8 cellular contexts compared by ENCODE assay signal in the genomic region with DNA sequence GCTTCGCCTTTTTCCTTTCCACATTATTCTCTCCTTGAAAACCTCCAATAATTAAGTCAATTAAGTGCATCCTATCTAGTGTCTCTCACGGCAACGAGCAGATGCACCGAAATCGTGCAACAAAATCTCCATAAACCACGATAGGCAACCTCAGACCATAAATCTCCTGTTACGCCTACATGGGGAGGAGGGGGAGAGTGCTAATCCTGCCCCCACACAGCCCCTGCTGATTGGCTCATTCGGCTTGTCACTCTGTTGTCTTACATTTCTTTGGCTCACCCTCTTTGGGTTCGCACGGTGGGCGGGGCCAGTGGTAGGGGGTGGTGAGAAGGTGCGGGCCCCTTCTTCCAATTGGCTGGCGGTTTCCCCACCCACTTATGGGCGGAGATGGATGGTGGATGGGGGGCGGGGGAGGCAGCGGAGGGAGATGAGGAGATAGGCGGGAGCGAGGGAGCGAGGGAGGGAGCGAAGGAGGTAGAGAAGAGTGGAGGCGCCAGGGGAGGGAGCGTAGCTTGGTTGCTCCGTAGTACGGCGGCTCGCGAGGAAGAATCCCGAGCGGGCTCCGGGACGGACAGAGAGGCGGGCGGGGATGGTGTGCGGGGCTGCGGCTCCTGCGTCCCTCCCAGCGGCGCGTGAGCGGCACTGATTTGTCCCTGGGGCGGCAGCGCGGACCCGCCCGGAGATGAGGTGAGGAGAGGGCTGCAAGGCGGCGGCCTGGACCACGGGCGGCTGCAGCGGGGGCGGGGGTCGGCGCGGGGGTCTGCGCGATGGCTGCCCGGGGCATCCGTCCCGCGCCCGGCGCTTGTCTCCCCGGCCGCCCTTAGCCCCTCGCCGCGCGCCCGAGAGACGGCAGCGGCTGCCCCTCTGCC. TPM values are rescaled to one million over a fixed set of nuclear protein-coding genes. Genes with fewer than 3 reads are reported as not detected.
DNase-seq lines count a peak whose midpoint lies in the region; ATAC-seq and TF ChIP-seq lines count a peak whose summit lies in the region.

A gene (plus strand): TSS at position 475 of the 869 bp plus-strand sequence. CDS start 76,328 bp downstream, outside the sequence.

- H3K27me3 ChIP-seq in cardiac muscle cell (no peaks in the 10 kb centered on the region), parathyroid adenoma (ENCODE audit: control insufficient read depth, insufficient read depth, low read length) (no peaks in the 10 kb centered on the region), tibial artery (no peaks in the 10 kb centered on the region)

- no peak within 1 kb of the TSS for H3K9ac ChIP-seq in parathyroid adenoma

- H3K79me2 ChIP-seq in parathyroid adenoma = peaks cover 23% of the 10 kb centered on the region

- H3K36me3 ChIP-seq in cardiac muscle cell (no peaks in the 10 kb centered on the region), parathyroid adenoma (ENCODE audit: control insufficient read depth, insufficient read depth, low read length) (no peaks in the 10 kb centered on the region), tibial artery (no peaks in the 10 kb centered on the region)

- H3K4me3 ChIP-seq in GM12864 (ENCODE audit: low read depth, low read length) (peak within 1 kb of the TSS; percentile 62), cardiac muscle cell (peak within 1 kb of the TSS; percentile 66), parathyroid adenoma (ENCODE audit: low read depth, low read length) (peak within 1 kb of the TSS; percentile 90), tibial artery (peak within 1 kb of the TSS; percentile 94 to 97)

- H3K4me1 ChIP-seq in cardiac muscle cell (ENCODE audit: low read depth) (peaks cover 18% of the 10 kb centered on the region), parathyroid adenoma (peaks cover 2% of the 10 kb centered on the region), tibial artery (peaks cover 0 to 38% (median 22%) of the 10 kb centered on the region in 4 donors)

- peak within 1 kb of the TSS; percentile 92 for H3K4me2 ChIP-seq in parathyroid adenoma (ENCODE audit: low read length)

- H3K9me3 ChIP-seq in cardiac muscle cell (ENCODE audit: low read depth) = no peaks in the 10 kb centered on the region
- H3K9me3 ChIP-seq in parathyroid adenoma (ENCODE audit: control insufficient read depth, low read length) = no peaks in the 10 kb centered on the region
- H3K9me3 ChIP-seq in tibial artery = no peaks in the 10 kb centered on the region

- peak; percentile 88 for ATAC-seq in HG02798 (IDR thresholded peaks at IDR 0.05; ENCODE audit: poor library complexity, unreplicated experiment)

- DNase-seq in GM12864 (ENCODE audit: low read depth) = peak; percentile 97
- peak; percentile 98 for DNase-seq in NCI-H1417 treated with DMSO at 0.1 percent for 48 hours (lab: John Stamatoyannopoulos, UW)
- peak; percentile 89 to 97 for DNase-seq in SW 1271 (lab: John Stamatoyannopoulos, UW)
- DNase-seq in cardiac muscle cell (ENCODE audit: low read depth in 1 of 2, low spot score in 1 of 2) = peak; percentile 99 to 100
- peak; percentile 100 for DNase-seq in tibial artery

- 0 to 1% (median 1%) methylated on average over 43 to 66 of the region's 71 CpGs for WGBS in adipose tissue, 3 donors

- TF ChIP-seq CTCF in GM12864 (IDR thresholded peaks at IDR 0.05; ENCODE audit: low read depth, low read length, missing control alignments) = no peak
- no peak for TF ChIP-seq CTCF in cardiac muscle cell (IDR thresholded peaks at IDR 0.05; ENCODE audit: low read depth, low read length)
- TF ChIP-seq CTCF in parathyroid adenoma (IDR thresholded peaks at IDR 0.05) = no peak
- no peak for TF ChIP-seq CTCF in tibial artery (IDR thresholded peaks at IDR 0.05)

- H3K27ac ChIP-seq in adipose tissue (ENCODE audit: low read depth, low read length) (no peak within 1 kb of the TSS), cardiac muscle cell (peak within 1 kb of the TSS; percentile 85), parathyroid adenoma (peak within 1 kb of the TSS; percentile 85), tibial artery (peak within 1 kb of the TSS; percentile 89 to 90)

- peak within 1 kb of the TSS; percentile 74 for H2AFZ ChIP-seq in parathyroid adenoma

- intact Hi-C loops in tibial artery (cut with DNase I; ENCODE audit: low total_unique reads) = loop anchor here (5.0 to 10.0 kb wide), 2 partner anchors 160 to 253 kb away; no protein-coding TSS in a partner anchor

RNA-seq across cellular contexts. Expression of the gene that starts here (rescaled TPM):
- polyA plus RNA-seq in adipose tissue = 100 to 1,000 TPM in 1 of 3 donors, 10 to 100 TPM in 1, 1 to 10 TPM in 1; 6.8 to 114 (median 40.2) TPM
- total RNA-seq in cardiac muscle cell = 125 and 139 TPM in 2 replicates
- polyA plus RNA-seq in cardiac muscle cell = 90.9 and 92.4 TPM in 2 replicates
